Comparison of ENCODE assay signal across 1 cellular context in genomic region chr9:131426545-131426944, GRCh38.
A peak's percentile ranks its signal among the peaks of the same experiment; 100 is the strongest.
TF ChIP-seq lines count a peak whose summit lies in the region.

No MANE protein-coding gene starts in this region.

TF ChIP-seq in liver, 16 proteins besides CTCF, POLR2A, EP300 and RAD21 (continued from another document):
- TF ChIP-seq EGR1 (IDR thresholded peaks at IDR 0.05; ENCODE audit: low read depth in 2 of 2) = no peak
- TF ChIP-seq RXRA (IDR thresholded peaks at IDR 0.05) = peak; percentile 80 to 82
- TF ChIP-seq TAF1 (conservative IDR thresholded peaks at IDR 0.05) = no peak
- TF ChIP-seq GABPA (IDR thresholded peaks at IDR 0.05 in 1 of 2, conservative IDR thresholded peaks at IDR 0.05 in 1 of 2) = no peak
- TF ChIP-seq ZBTB33 (IDR thresholded peaks at IDR 0.05) = no peak
- no peak for TF ChIP-seq JUND (IDR thresholded peaks at IDR 0.05)
